8 cellular contexts compared by ENCODE assay signal in the genomic region with DNA sequence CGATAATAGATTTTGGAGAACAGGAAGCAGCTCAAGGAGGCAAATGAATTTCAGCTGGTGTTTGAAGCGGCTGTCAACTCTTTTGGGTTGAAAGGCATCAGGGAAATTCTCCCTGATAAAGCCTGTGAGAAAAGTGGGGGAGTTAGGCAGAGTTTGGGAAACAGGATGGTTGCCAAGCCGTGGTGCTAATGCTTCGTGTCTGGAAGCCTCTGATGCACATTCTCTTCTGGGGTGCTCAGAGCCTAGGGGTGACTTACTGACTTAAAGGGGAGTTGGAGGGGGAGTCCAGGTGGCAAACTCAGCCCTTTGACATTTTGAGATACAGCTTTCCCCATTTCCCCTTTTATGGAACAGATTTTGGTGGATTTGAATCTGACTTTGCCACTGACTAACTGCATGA.
"Had no signal": no experiment of that assay in that cellular context is flagged by ENCODE, and none has a peak within 500 bp of the region (broad histone marks: within the 10 kb centered on the region; RNA-seq: fewer than 3 reads in every experiment).

No MANE protein-coding gene starts in this region.

- DNase-seq: GOT3, H7, HFFc6, IMR-90, KG1 had no signal

- H3K4me3 ChIP-seq: HAP-1, K562 had no signal

- ATAC-seq: HCT116, K562 had no signal
